ENCODE assay signal across 20 cellular contexts in genomic region chrX:17474892-17475291, GRCh38.
DNase-seq lines count a peak whose midpoint lies in the region; ATAC-seq and TF ChIP-seq lines count a peak whose summit lies in the region.
"Had no signal": no experiment of that assay in that cellular context is flagged by ENCODE, and none has a peak within 500 bp of the region (broad histone marks: within the 10 kb centered on the region; RNA-seq: fewer than 3 reads in every experiment).

No MANE protein-coding gene starts in this region.

- 92% methylated on average over 2 of the region's 2 CpGs for WGBS in mammary epithelial cell (ENCODE audit: low coverage, missing lambda C conversion rate)
- WGBS in aorta, 2 donors, result 44 to 52% methylated on average over 2 of the region's 2 CpGs

- H3K27ac ChIP-seq in mammary epithelial cell (ENCODE audit: insufficient read depth, low read depth, low read length) (no peak overlapping the region), breast epithelium (no peak overlapping the region), foreskin keratinocyte (peak overlapping the region; percentile 43), aorta (ENCODE audit: low read depth in 1 of 2, low read length in 2 of 2) (no peak overlapping the region)
- H3K27ac ChIP-seq: gastroesophageal sphincter, HL-60, right lobe of liver, thoracic aorta, VCaP had no signal

- CTCF ChIA-PET in mammary epithelial cell (lab: Charles Lee; ENCODE audit: low non-redundant PET), result no interaction called here

- H3K4me1 ChIP-seq in mammary epithelial cell (ENCODE audit: insufficient read depth, low read length) (peaks cover 14% of the 10 kb centered on the region), breast epithelium (no peaks in the 10 kb centered on the region), foreskin keratinocyte (peaks cover 18% of the 10 kb centered on the region), aorta (ENCODE audit: control insufficient read depth in 1 of 2, insufficient read depth in 2 of 2, low read length in 2 of 2) (no peaks in the 10 kb centered on the region)
- H3K4me1 ChIP-seq: right lobe of liver had no signal

- dilution Hi-C loops in mammary epithelial cell (cut with HindIII; ENCODE audit: low sequenced_read_pairs), result loop anchor here (5.0 kb wide), 1 partner anchor 97 kb away; no protein-coding TSS in a partner anchor

- no peak overlapping the region for H3K4me2 ChIP-seq in mammary epithelial cell (ENCODE audit: insufficient read depth, low read depth, low read length)

- in situ Hi-C loops in mammary epithelial cell (cut with MboI; ENCODE audit: low sequenced_read_pairs in 2 of 2), result no loop called here

- no peaks in the 10 kb centered on the region for H3K27me3 ChIP-seq in mammary epithelial cell (ENCODE audit: insufficient read depth, low read length)
- peaks cover 0 to 16% of the 10 kb centered on the region in 2 donors for H3K27me3 ChIP-seq in breast epithelium
- H3K27me3 ChIP-seq in foreskin keratinocyte, result no peaks in the 10 kb centered on the region
- H3K27me3 ChIP-seq in aorta (ENCODE audit: control insufficient read depth in 1 of 2, insufficient read depth in 2 of 2, low read length in 1 of 2), result no peaks in the 10 kb centered on the region
- H3K27me3 ChIP-seq: gastroesophageal sphincter, right lobe of liver had no signal

- ATAC-seq in foreskin keratinocyte, result peak; percentile 76
- peak; percentile 51 for ATAC-seq in aorta (ENCODE audit: low FRiP score)
- ATAC-seq: activated CD8-positive, alpha-beta T cell treated with anti-CD3 and anti-CD28 coated beads for 36 hours; activated naive CD8-positive, alpha-beta T cell treated with anti-CD3 and anti-CD28 coated beads, Interleukin-2, amount 50 U/mL, for 24 hours; gastroesophageal sphincter; right lobe of liver had no signal

- H3K9me3 ChIP-seq in mammary epithelial cell (replicated peaks; ENCODE audit: insufficient read depth, low read length) (no peaks in the 10 kb centered on the region), breast epithelium (no peaks in the 10 kb centered on the region), aorta (ENCODE audit: control insufficient read depth, low read length) (no peaks in the 10 kb centered on the region)
- H3K9me3 ChIP-seq: gastroesophageal sphincter, right lobe of liver, thoracic aorta had no signal

- H3K4me3 ChIP-seq in mammary epithelial cell (replicated peaks in 1 of 3; ENCODE audit: insufficient read depth in 1 of 3, low read depth in 2 of 3, low read length in 3 of 3) (no peak overlapping the region), breast epithelium (no peak overlapping the region), aorta (ENCODE audit: low read length in 2 of 2) (no peak overlapping the region)
- H3K4me3 ChIP-seq: gastroesophageal sphincter, right lobe of liver, thoracic aorta had no signal

- DNase-seq in mammary epithelial cell, result peak; percentile 57
- DNase-seq in breast epithelium (ENCODE audit: low spot score in 2 of 2), result no peak
- peak; percentile 88 for DNase-seq in RPMI7951 (ENCODE audit: low read depth)
- DNase-seq in foreskin keratinocyte, result peak in 1 of 2 donors; percentile 70
- no peak for DNase-seq in aorta
- DNase-seq in NCI-H526 (lab: John Stamatoyannopoulos, UW), result no peak
- DNase-seq in T1000 (lab: John Stamatoyannopoulos, UW), result no peak
- no peak for DNase-seq in NCI-H187 treated with DMSO at 0.1 percent for 48 hours (lab: John Stamatoyannopoulos, UW)
- DNase-seq: activated CD8-positive, alpha-beta T cell treated with anti-CD3 and anti-CD28 coated beads for 36 hours; activated naive CD8-positive, alpha-beta T cell treated with anti-CD3 and anti-CD28 coated beads, Interleukin-2, amount 50 U/mL, for 24 hours; Calu3; Karpas-422; NCI-H446 treated with DMSO at 0.1 percent for 48 hours; right lobe of liver; stimulated activated CD4-positive, alpha-beta T cell treated with anti-CD3 and anti-CD28 coated beads, Interleukin-4, amount 100 ng/mL, for 24 hours; SW 1271 had no signal

- H2AFZ ChIP-seq in mammary epithelial cell (ENCODE audit: low read depth, low read length), result no peak overlapping the region

- TF ChIP-seq POLR2A in breast epithelium (IDR thresholded peaks at IDR 0.05), result no peak

- H3K9ac ChIP-seq in mammary epithelial cell (ENCODE audit: insufficient read depth, low read length), result no peak overlapping the region

- no TSS peak for BruUV-seq in mammary epithelial cell (replicated peaks; lab: Mats Ljungman, UMichigan)

- TF ChIP-seq CTCF in mammary epithelial cell (conservative IDR thresholded peaks at IDR 0.05 in 1 of 2, IDR thresholded peaks at IDR 0.05 in 1 of 2; ENCODE audit: extremely low read depth in 1 of 2, insufficient read depth in 1 of 2, low read depth in 1 of 2, low read length in 2 of 2), result no peak
- no peak for TF ChIP-seq CTCF in breast epithelium (IDR thresholded peaks at IDR 0.05)
- TF ChIP-seq CTCF in foreskin keratinocyte (conservative IDR thresholded peaks at IDR 0.05), result no peak

- no peaks in the 10 kb centered on the region for H3K36me3 ChIP-seq in mammary epithelial cell (ENCODE audit: insufficient read depth, low read length)
- no peaks in the 10 kb centered on the region for H3K36me3 ChIP-seq in breast epithelium
- H3K36me3 ChIP-seq in aorta (ENCODE audit: control insufficient read depth in 1 of 2, insufficient read depth in 2 of 2, low read length in 1 of 2), result no peaks in the 10 kb centered on the region
- H3K36me3 ChIP-seq: gastroesophageal sphincter, right lobe of liver, thoracic aorta had no signal

- H4K20me1 ChIP-seq in mammary epithelial cell (ENCODE audit: insufficient read depth, low read length), result no peaks in the 10 kb centered on the region

- intact Hi-C loops in mammary epithelial cell (cut with micrococcal nuclease) (no loop called here), breast epithelium (cut with DNase I; ENCODE audit: low total_unique reads) (loop anchor here (5.0 kb wide), 1 partner anchor 533 kb away; no protein-coding TSS in a partner anchor), aorta (cut with DNase I) (no loop called here)

- H3K79me2 ChIP-seq in mammary epithelial cell (ENCODE audit: insufficient read depth, low read length), result peaks cover 16% of the 10 kb centered on the region

Comparison
In these comparisons a context has a peak if more than half of its experiments do, and no peak if none do; other contexts are left out.
1. DNase-seq: peak in mammary epithelial cell (single experiment) and RPMI7951 (single experiment); none in breast epithelium (0 of 2), aorta (0 of 2), NCI-H526 (0 of 2), T1000 (single experiment) and NCI-H187 treated with DMSO at 0.1 percent for 48 hours (single experiment).